7 cellular contexts compared by ENCODE assay signal in the genomic region with DNA sequence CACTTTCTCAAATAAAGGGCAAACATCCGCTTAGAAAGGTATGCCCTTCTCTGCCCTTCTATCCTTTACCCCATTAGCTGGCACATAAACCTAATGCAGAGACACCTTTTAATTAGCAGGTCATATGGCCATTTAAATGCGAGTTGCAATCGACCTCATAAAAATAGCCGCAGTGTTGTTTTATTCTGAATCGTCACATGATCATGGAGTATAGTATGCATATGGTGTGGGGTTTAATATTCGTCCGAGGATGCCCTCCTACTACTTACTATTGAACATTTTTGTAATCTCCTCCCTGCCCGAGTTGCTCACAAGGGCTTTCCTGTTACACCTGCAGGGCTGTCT.
DNase-seq lines count a peak whose midpoint lies in the region; ATAC-seq lines count a peak whose summit lies in the region.

No MANE protein-coding gene starts in this region.

- H3K4me3 ChIP-seq in HUES6 (ENCODE audit: low read depth, low read length) (peak overlapping the region; percentile 68), iPS-18c (ENCODE audit: insufficient read depth, low read depth, low read length) (peak overlapping the region; percentile 59; the same call in 1 of the 2 replicates)

- peaks cover 72% of the 10 kb centered on the region for H3K4me1 Mint-ChIP-seq in activated naive CD8-positive, alpha-beta T cell treated with anti-CD3 and anti-CD28 coated beads, Interleukin-2, amount 10 ng/mL, durations not matched to agents 7 days and 5 days
- H3K4me1 Mint-ChIP-seq in stimulated activated naive B cell treated with anti-CD40 and anti-IgM and Interleukin-4, amounts not matched to agents 10 μg/mL and 1 μg/mL and 100 μg/mL, for 72 hours: peaks cover 24 to 40% of the 10 kb centered on the region in 2 donors

- DNase-seq in activated naive CD8-positive, alpha-beta T cell treated with anti-CD3 and anti-CD28 coated beads, Interleukin-2, amount 10 ng/mL, durations not matched to agents 7 days and 5 days: no peak
- no peak for DNase-seq in stimulated activated naive B cell treated with anti-CD40 and anti-IgM and Interleukin-4, amounts not matched to agents 10 μg/mL and 1 μg/mL and 100 μg/mL, for 72 hours
- no peak for DNase-seq in DMS79 treated with DMSO at 0.1 percent for 48 hours (lab: John Stamatoyannopoulos, UW)
- no peak for DNase-seq in Kasumi-1 (lab: John Stamatoyannopoulos, UW)

- no peaks in the 10 kb centered on the region for H3K9me3 Mint-ChIP-seq in activated naive CD8-positive, alpha-beta T cell treated with anti-CD3 and anti-CD28 coated beads, Interleukin-2, amount 10 ng/mL, durations not matched to agents 7 days and 5 days
- no peaks in the 10 kb centered on the region for H3K9me3 Mint-ChIP-seq in stimulated activated naive B cell treated with anti-CD40 and anti-IgM and Interleukin-4, amounts not matched to agents 10 μg/mL and 1 μg/mL and 100 μg/mL, for 72 hours

- H3K27me3 ChIP-seq in HUES6 (ENCODE audit: control insufficient read depth, insufficient read depth, low read length): no peaks in the 10 kb centered on the region

- ATAC-seq in activated naive CD8-positive, alpha-beta T cell treated with anti-CD3 and anti-CD28 coated beads, Interleukin-2, amount 10 ng/mL, durations not matched to agents 7 days and 5 days (ENCODE audit: low read depth): no peak
- ATAC-seq in stimulated activated naive B cell treated with anti-CD40 and anti-IgM and Interleukin-4, amounts not matched to agents 10 μg/mL and 1 μg/mL and 100 μg/mL, for 72 hours (replicated peaks): no peak
- ATAC-seq in HG03139 (IDR thresholded peaks at IDR 0.05; ENCODE audit: unreplicated experiment): no peak

- peak overlapping the region; percentile 55 for H3K9ac ChIP-seq in HUES6 (ENCODE audit: low read length)

- peaks cover 16% of the 10 kb centered on the region for H3K4me1 ChIP-seq in HUES6 (ENCODE audit: control insufficient read depth, insufficient read depth, low read length)

- no peak overlapping the region for H3K27ac ChIP-seq in HUES6 (ENCODE audit: low read depth, low read length)

- peaks cover 14% of the 10 kb centered on the region; the same call in 1 of the 2 replicates for H3K36me3 ChIP-seq in HUES6 (ENCODE audit: control insufficient read depth, insufficient read depth, low read length)

- POLR2A ChIA-PET in activated naive CD8-positive, alpha-beta T cell treated with anti-CD3 and anti-CD28 coated beads, Interleukin-2, amount 10 ng/mL, durations not matched to agents 7 days and 5 days (lab: Charles Lee): interaction anchor here (1.5 to 1.6 kb wide), 3 partner anchors 71 to 424 kb away, joined by 3 to 8 read pairs (median 6); partner anchors contain the start of gene PIK3R1

- H3K4me3 Mint-ChIP-seq in activated naive CD8-positive, alpha-beta T cell treated with anti-CD3 and anti-CD28 coated beads, Interleukin-2, amount 10 ng/mL, durations not matched to agents 7 days and 5 days: peak overlapping the region; percentile 96
- H3K4me3 Mint-ChIP-seq in stimulated activated naive B cell treated with anti-CD40 and anti-IgM and Interleukin-4, amounts not matched to agents 10 μg/mL and 1 μg/mL and 100 μg/mL, for 72 hours: peak overlapping the region; percentile 77 to 83

- no peaks in the 10 kb centered on the region for H3K9me3 ChIP-seq in HUES6 (ENCODE audit: control insufficient read depth, insufficient read depth, low read depth, low read length)
- H3K9me3 ChIP-seq in iPS-18c (ENCODE audit: control insufficient read depth, insufficient read depth, low read length): no peaks in the 10 kb centered on the region

- peaks cover 30% of the 10 kb centered on the region for H3K36me3 Mint-ChIP-seq in activated naive CD8-positive, alpha-beta T cell treated with anti-CD3 and anti-CD28 coated beads, Interleukin-2, amount 10 ng/mL, durations not matched to agents 7 days and 5 days
- peaks cover 21 to 22% of the 10 kb centered on the region in 2 donors for H3K36me3 Mint-ChIP-seq in stimulated activated naive B cell treated with anti-CD40 and anti-IgM and Interleukin-4, amounts not matched to agents 10 μg/mL and 1 μg/mL and 100 μg/mL, for 72 hours

- no peaks in the 10 kb centered on the region for H3K27me3 Mint-ChIP-seq in activated naive CD8-positive, alpha-beta T cell treated with anti-CD3 and anti-CD28 coated beads, Interleukin-2, amount 10 ng/mL, durations not matched to agents 7 days and 5 days
- no peaks in the 10 kb centered on the region for H3K27me3 Mint-ChIP-seq in stimulated activated naive B cell treated with anti-CD40 and anti-IgM and Interleukin-4, amounts not matched to agents 10 μg/mL and 1 μg/mL and 100 μg/mL, for 72 hours

- peak overlapping the region; percentile 95 for H3K27ac Mint-ChIP-seq in activated naive CD8-positive, alpha-beta T cell treated with anti-CD3 and anti-CD28 coated beads, Interleukin-2, amount 10 ng/mL, durations not matched to agents 7 days and 5 days
- peak overlapping the region; percentile 65 for H3K27ac Mint-ChIP-seq in stimulated activated naive B cell treated with anti-CD40 and anti-IgM and Interleukin-4, amounts not matched to agents 10 μg/mL and 1 μg/mL and 100 μg/mL, for 72 hours
